ENCODE assay signal across 10 cellular contexts in the genomic region with DNA sequence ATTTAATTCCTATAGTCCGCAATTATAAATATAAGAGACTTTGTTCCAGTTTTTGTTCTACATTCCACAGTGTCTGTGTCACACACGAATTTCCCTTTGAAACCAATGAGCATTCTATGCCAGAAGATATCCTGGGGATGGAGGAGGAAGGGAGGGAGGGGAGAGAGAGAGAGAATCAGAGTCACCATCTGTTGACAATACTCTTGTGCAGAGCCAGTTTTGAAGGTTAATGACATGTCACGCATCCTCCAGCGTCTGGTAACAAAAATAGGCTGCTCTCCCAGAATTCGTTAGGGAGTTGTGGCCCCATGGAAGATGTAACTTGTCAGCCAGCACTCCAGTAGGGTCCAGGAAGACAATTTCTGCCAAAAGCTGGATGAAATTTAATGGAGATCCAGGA.
A peak's percentile ranks its signal among the peaks of the same experiment; 100 is the strongest.
DNase-seq lines count a peak whose midpoint lies in the region; ATAC-seq, FAIRE-seq and TF ChIP-seq lines count a peak whose summit lies in the region.
"Had no signal": no experiment of that assay in that cellular context is flagged by ENCODE, and none has a peak within 500 bp of the region (broad histone marks: within the 10 kb centered on the region; RNA-seq: fewer than 3 reads in every experiment).

No MANE protein-coding gene starts in this region.

- H3K9me3 ChIP-seq in hepatocyte (ENCODE audit: low read depth) (no peaks in the 10 kb centered on the region), uterus (no peaks in the 10 kb centered on the region)

- H3K4me3 ChIP-seq in hepatocyte, result no peak overlapping the region
- H3K4me3 ChIP-seq in uterus, result no peak overlapping the region
- H3K4me3 ChIP-seq: coronary artery had no signal

- TF ChIP-seq CTCF in hepatocyte (IDR thresholded peaks at IDR 0.05; ENCODE audit: poor library complexity), result no peak
- no peak for TF ChIP-seq CTCF in uterus (IDR thresholded peaks at IDR 0.05)

- H3K79me2 ChIP-seq in hepatocyte, result no peaks in the 10 kb centered on the region

- DNase-seq in NCI-H1105 treated with DMSO at 0.1 percent for 48 hours (lab: John Stamatoyannopoulos, UW) (peak; percentile 37), NCI-H1105 (lab: John Stamatoyannopoulos, UW) (no peak), hepatocyte (ENCODE audit: low spot score) (peak; percentile 50), uterus (peak; percentile 28 to 39), NCI-H526 (lab: John Stamatoyannopoulos, UW) (no peak)
- DNase-seq in central memory CD4-positive, alpha-beta T cell, result no peak

- peaks cover 23% of the 10 kb centered on the region for H3K4me1 ChIP-seq in hepatocyte (ENCODE audit: insufficient read depth)
- H3K4me1 ChIP-seq in uterus, result peaks cover 0 to 12% of the 10 kb centered on the region in 2 donors

- no peaks in the 10 kb centered on the region for H3K9me2 ChIP-seq in hepatocyte (replicated peaks; ENCODE audit: insufficient read depth)

- no peak overlapping the region for H2AFZ ChIP-seq in hepatocyte

- 26% methylated on average over 5 of the region's 5 CpGs for WGBS in hepatocyte (ENCODE audit: low lambda C conversion rate, missing lambda C conversion rate)

- no peak for ATAC-seq in HG02852 (IDR thresholded peaks at IDR 0.05; ENCODE audit: unreplicated experiment)

- no peak overlapping the region for H3K4me2 ChIP-seq in hepatocyte
- H3K4me2 ChIP-seq: KMS-11 had no signal

- H3K27me3 ChIP-seq in hepatocyte (no peaks in the 10 kb centered on the region), uterus (no peaks in the 10 kb centered on the region)

- no peak for TF ChIP-seq POLR2A in uterus (IDR thresholded peaks at IDR 0.05)

- intact Hi-C loops in uterus (cut with DNase I; ENCODE audit: low total_unique reads), result no loop called here

- no peaks in the 10 kb centered on the region for H3K36me3 ChIP-seq in hepatocyte (replicated peaks; ENCODE audit: insufficient read depth, low read depth)
- H3K36me3 ChIP-seq in uterus, result no peaks in the 10 kb centered on the region

- peak; percentile 91 for FAIRE-seq in TTC549 (lab: Jason Lieb, UNC)

- H3K27ac ChIP-seq in hepatocyte (peak overlapping the region; percentile 43), uterus (peak overlapping the region; percentile 35 to 54)
- H3K27ac ChIP-seq: KMS-11 had no signal

- H4K20me1 ChIP-seq in hepatocyte (ENCODE audit: insufficient read depth, poor library complexity, severe bottlenecking), result no peaks in the 10 kb centered on the region

Comparison
In these comparisons a context has a peak if more than half of its experiments do, and no peak if none do; other contexts are left out.
1. DNase-seq: peak in NCI-H1105 treated with DMSO at 0.1 percent for 48 hours (single experiment), hepatocyte (single experiment) and uterus (2 of 2); none in NCI-H1105 (single experiment), central memory CD4-positive, alpha-beta T cell (single experiment) and NCI-H526 (0 of 2).